ENCODE assay signal across 8 cellular contexts in the genomic region with DNA sequence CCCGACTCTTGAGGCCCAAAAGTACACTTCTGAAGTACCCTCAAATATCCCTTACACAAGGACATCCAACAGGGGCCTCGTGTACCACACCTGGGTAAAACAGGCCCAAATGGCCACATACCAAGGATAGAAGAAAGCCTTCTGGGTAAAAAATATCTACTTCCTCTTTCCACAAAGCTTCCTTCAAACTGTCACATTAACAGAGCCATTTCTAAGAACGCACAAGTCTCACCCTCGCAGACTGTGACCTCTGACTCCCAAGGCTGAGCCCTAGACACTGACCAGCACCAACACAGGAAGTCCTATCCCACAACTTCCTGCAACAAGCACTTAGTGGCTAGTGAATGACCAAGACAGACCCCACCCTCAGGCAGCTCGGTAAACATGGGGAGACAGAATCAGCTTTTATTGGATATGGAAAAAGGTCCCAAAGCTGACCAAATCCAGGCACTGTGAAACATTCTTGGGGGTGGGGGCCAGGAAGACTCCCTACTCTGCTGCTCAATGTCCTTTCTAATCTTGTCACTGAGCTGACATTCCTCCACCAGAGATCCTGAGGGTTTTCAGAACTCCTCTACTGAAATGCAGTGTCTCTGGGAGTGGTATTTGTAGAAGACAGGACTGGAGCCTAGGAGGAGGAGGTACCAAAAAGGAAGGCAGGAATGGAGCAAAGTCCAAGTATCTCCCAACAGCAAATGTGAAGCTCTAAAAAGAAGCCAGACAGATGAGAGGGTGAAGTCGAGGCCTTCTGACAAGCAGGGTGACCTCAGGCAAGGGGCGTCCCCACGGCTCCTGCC. TPM values are rescaled to one million over a fixed set of nuclear protein-coding genes. Genes with fewer than 3 reads are reported as not detected.
DNase-seq lines count a peak whose midpoint lies in the region; ATAC-seq, FAIRE-seq and TF ChIP-seq lines count a peak whose summit lies in the region.

No MANE protein-coding gene starts in this region.

- H3K4me1 Mint-ChIP-seq in stimulated activated naive CD8-positive, alpha-beta T cell treated with anti-CD3 and anti-CD28 coated beads, Interleukin-15, Interleukin-2, amounts not matched to agents 100 ng/mL and 50 ng/mL, for 24 hours (ENCODE audit: low read depth), result peaks cover 52% of the 10 kb centered on the region
- H3K4me1 Mint-ChIP-seq in stimulated activated naive CD8-positive, alpha-beta T cell treated with anti-CD3 and anti-CD28 coated beads, Interleukin-15, amount 100 ng/mL, for 72 hours, result peaks cover 52% of the 10 kb centered on the region
- H3K4me1 Mint-ChIP-seq in activated T-helper 17 cell treated with anti-CD3 and anti-CD28 coated beads, Interleukin-2, amount 50 U/mL, for 72 hours, result peaks cover 42% of the 10 kb centered on the region

- peaks cover 24% of the 10 kb centered on the region for H4K20me1 ChIP-seq in keratinocyte (ENCODE audit: control insufficient read depth, extremely low read depth, insufficient read depth, low read length)

- dilution Hi-C loops in keratinocyte (cut with MboI; ENCODE audit: extremely low pct_ligation_motif_present, low sequenced_read_pairs), result no loop called here

- H3K9me3 Mint-ChIP-seq in stimulated activated naive CD8-positive, alpha-beta T cell treated with anti-CD3 and anti-CD28 coated beads, Interleukin-15, Interleukin-2, amounts not matched to agents 100 ng/mL and 50 ng/mL, for 24 hours, result no peaks in the 10 kb centered on the region
- H3K9me3 Mint-ChIP-seq in stimulated activated naive CD8-positive, alpha-beta T cell treated with anti-CD3 and anti-CD28 coated beads, Interleukin-15, amount 100 ng/mL, for 72 hours, result no peaks in the 10 kb centered on the region
- no peaks in the 10 kb centered on the region for H3K9me3 Mint-ChIP-seq in activated T-helper 17 cell treated with anti-CD3 and anti-CD28 coated beads, Interleukin-2, amount 50 U/mL, for 72 hours

- ATAC-seq in stimulated activated naive CD8-positive, alpha-beta T cell treated with anti-CD3 and anti-CD28 coated beads, Interleukin-15, amount 100 ng/mL, for 72 hours, result no peak
- ATAC-seq in activated T-helper 17 cell treated with anti-CD3 and anti-CD28 coated beads, Interleukin-2, amount 50 U/mL, for 72 hours (replicated peaks), result no peak
- ATAC-seq in GM18868 (IDR thresholded peaks at IDR 0.05; ENCODE audit: unreplicated experiment) (no peak), HG03280 (IDR thresholded peaks at IDR 0.05; ENCODE audit: unreplicated experiment) (no peak)

- no peak overlapping the region for H3K4me3 Mint-ChIP-seq in stimulated activated naive CD8-positive, alpha-beta T cell treated with anti-CD3 and anti-CD28 coated beads, Interleukin-15, Interleukin-2, amounts not matched to agents 100 ng/mL and 50 ng/mL, for 24 hours
- no peak overlapping the region for H3K4me3 Mint-ChIP-seq in stimulated activated naive CD8-positive, alpha-beta T cell treated with anti-CD3 and anti-CD28 coated beads, Interleukin-15, amount 100 ng/mL, for 72 hours
- H3K4me3 Mint-ChIP-seq in activated T-helper 17 cell treated with anti-CD3 and anti-CD28 coated beads, Interleukin-2, amount 50 U/mL, for 72 hours, result peak overlapping the region; percentile 7

- H2AFZ ChIP-seq in keratinocyte (ENCODE audit: control insufficient read depth, low read length), result no peak overlapping the region

- H3K36me3 Mint-ChIP-seq in stimulated activated naive CD8-positive, alpha-beta T cell treated with anti-CD3 and anti-CD28 coated beads, Interleukin-15, Interleukin-2, amounts not matched to agents 100 ng/mL and 50 ng/mL, for 24 hours (ENCODE audit: low read depth), result peaks cover 32% of the 10 kb centered on the region
- peaks cover 68% of the 10 kb centered on the region for H3K36me3 Mint-ChIP-seq in activated T-helper 17 cell treated with anti-CD3 and anti-CD28 coated beads, Interleukin-2, amount 50 U/mL, for 72 hours (ENCODE audit: low read depth)

- H3K4me2 ChIP-seq in keratinocyte (ENCODE audit: control insufficient read depth, extremely low read depth, insufficient read depth, low read depth, low read length), result peak overlapping the region; percentile 75

- FAIRE-seq in keratinocyte (lab: Jason Lieb, UNC), result no peak

- H3K4me3 ChIP-seq in keratinocyte (ENCODE audit: control insufficient read depth in 2 of 3, extremely low read depth in 1 of 3, insufficient read depth in 2 of 3, low read depth in 1 of 3, low read length in 3 of 3) (no peak overlapping the region), suprapubic skin (no peak overlapping the region)

- no peak for DNase-seq in stimulated activated naive CD8-positive, alpha-beta T cell treated with anti-CD3 and anti-CD28 coated beads, Interleukin-15, amount 100 ng/mL, for 72 hours
- DNase-seq in keratinocyte (ENCODE audit: low read depth, low spot score) (no peak), suprapubic skin (ENCODE audit: low spot score in 2 of 2) (no peak), NK-92 (lab: John Stamatoyannopoulos, UW; ENCODE audit: unreplicated experiment) (no peak)

- WGBS in suprapubic skin, result 73% methylated on average over 7 of the region's 8 CpGs

- H3K4me1 ChIP-seq in keratinocyte (ENCODE audit: control insufficient read depth, extremely low read depth, insufficient read depth, low read length) (peaks cover 36% of the 10 kb centered on the region), suprapubic skin (peaks cover 79% of the 10 kb centered on the region)

- H3K27ac ChIP-seq in keratinocyte (ENCODE audit: control insufficient read depth, insufficient read depth, low read length) (peak overlapping the region; percentile 63), suprapubic skin (peak overlapping the region; percentile 82)

- no peak for TF ChIP-seq CTCF in keratinocyte (optimal IDR thresholded peaks at IDR 0.05 in 1 of 3, IDR thresholded peaks at IDR 0.05 in 1 of 3, conservative IDR thresholded peaks at IDR 0.05 in 1 of 3; ENCODE audit: extremely low read depth in 1 of 3, insufficient read depth in 2 of 3, low read length in 3 of 3)
- TF ChIP-seq CTCF in suprapubic skin (IDR thresholded peaks at IDR 0.05), result no peak

- H3K79me2 ChIP-seq in keratinocyte (ENCODE audit: control insufficient read depth, insufficient read depth, low read length), result peaks cover 82% of the 10 kb centered on the region

- H3K9me3 ChIP-seq in keratinocyte (ENCODE audit: control insufficient read depth, low read depth, low read length) (no peaks in the 10 kb centered on the region), suprapubic skin (no peaks in the 10 kb centered on the region)

- TF ChIP-seq EP300 in suprapubic skin (IDR thresholded peaks at IDR 0.05), result no peak

- no peak overlapping the region for H3K9ac ChIP-seq in keratinocyte (ENCODE audit: control insufficient read depth, extremely low read depth, insufficient read depth, low read length)

- H3K9me1 ChIP-seq in keratinocyte (ENCODE audit: control insufficient read depth, extremely low read depth, insufficient read depth, low read length), result peaks cover 9% of the 10 kb centered on the region

- H3K27me3 ChIP-seq in keratinocyte (ENCODE audit: control insufficient read depth, extremely low read depth, insufficient read depth, low read length) (no peaks in the 10 kb centered on the region), suprapubic skin (no peaks in the 10 kb centered on the region)

- TF ChIP-seq POLR2A in suprapubic skin (IDR thresholded peaks at IDR 0.05), result no peak

- H3K36me3 ChIP-seq in keratinocyte (ENCODE audit: control insufficient read depth in 2 of 2, extremely low read depth in 1 of 2, insufficient read depth in 2 of 2, low read length in 2 of 2) (peaks cover 35 to 41% of the 10 kb centered on the region in 2 experiments), suprapubic skin (peaks cover 30% of the 10 kb centered on the region)

- H3K27me3 Mint-ChIP-seq in stimulated activated naive CD8-positive, alpha-beta T cell treated with anti-CD3 and anti-CD28 coated beads, Interleukin-15, Interleukin-2, amounts not matched to agents 100 ng/mL and 50 ng/mL, for 24 hours, result no peaks in the 10 kb centered on the region
- H3K27me3 Mint-ChIP-seq in stimulated activated naive CD8-positive, alpha-beta T cell treated with anti-CD3 and anti-CD28 coated beads, Interleukin-15, amount 100 ng/mL, for 72 hours, result no peaks in the 10 kb centered on the region
- H3K27me3 Mint-ChIP-seq in activated T-helper 17 cell treated with anti-CD3 and anti-CD28 coated beads, Interleukin-2, amount 50 U/mL, for 72 hours, result no peaks in the 10 kb centered on the region

- peak overlapping the region; percentile 23 for H3K27ac Mint-ChIP-seq in stimulated activated naive CD8-positive, alpha-beta T cell treated with anti-CD3 and anti-CD28 coated beads, Interleukin-15, Interleukin-2, amounts not matched to agents 100 ng/mL and 50 ng/mL, for 24 hours
- peak overlapping the region in 1 of 2 donors; percentile 38 for H3K27ac Mint-ChIP-seq in stimulated activated naive CD8-positive, alpha-beta T cell treated with anti-CD3 and anti-CD28 coated beads, Interleukin-15, amount 100 ng/mL, for 72 hours
- H3K27ac Mint-ChIP-seq in activated T-helper 17 cell treated with anti-CD3 and anti-CD28 coated beads, Interleukin-2, amount 50 U/mL, for 72 hours, result peak overlapping the region; percentile 75

RNA-seq across cellular contexts. Expression of a gene that starts 15.9 kb away (rescaled TPM):
- total RNA-seq in activated T-helper 17 cell treated with anti-CD3 and anti-CD28 coated beads, Interleukin-2, amount 50 U/mL, for 72 hours, result 10 to 100 TPM; 50.8 to 70.6 TPM
- polyA plus RNA-seq in keratinocyte, result 84.5 to 128 TPM (median 107 TPM) in 3 replicates
- polyA plus RNA-seq in keratinocyte (2011; ENCODE audit: low read depth), result 30.5 TPM
- 101 and 133 TPM in 2 replicates for polyA plus RNA-seq in keratinocyte (2011; cell fraction: cytosol; rRNA removed)
- 140 and 149 TPM in 2 replicates for polyA plus RNA-seq in keratinocyte (2011; cell fraction: nucleus; rRNA removed)
- 31.4 and 73.7 TPM in 2 replicates for polyA plus RNA-seq in keratinocyte (2012; ENCODE audit: low replicate concordance)
- polyA minus RNA-seq in keratinocyte, result 155 to 268 TPM (median 173 TPM) in 3 replicates
- 80.2 TPM for polyA minus RNA-seq in keratinocyte (2011; cell fraction: cytosol; rRNA and poly(A)+ RNA removed)
- polyA minus RNA-seq in keratinocyte (2011; cell fraction: nucleus; rRNA and poly(A)+ RNA removed), result 127 and 165 TPM in 2 replicates
- 10 to 100 TPM; 34.7 to 56.3 (median 41.7) TPM for total RNA-seq in suprapubic skin

RNA-seq across cellular contexts. Expression of a gene that starts 16.2 kb away (rescaled TPM):
- 10 to 100 TPM; 36.4 to 42.3 TPM for total RNA-seq in activated T-helper 17 cell treated with anti-CD3 and anti-CD28 coated beads, Interleukin-2, amount 50 U/mL, for 72 hours
- 22.4 to 29.1 TPM (median 27.1 TPM) in 3 replicates for polyA plus RNA-seq in keratinocyte
- polyA plus RNA-seq in keratinocyte (2011; ENCODE audit: low read depth), result 10.6 TPM
- 18.1 and 22.7 TPM in 2 replicates for polyA plus RNA-seq in keratinocyte (2011; cell fraction: cytosol; rRNA removed)
- 58.6 and 60.0 TPM in 2 replicates for polyA plus RNA-seq in keratinocyte (2011; cell fraction: nucleus; rRNA removed)
- 13.4 and 18.3 TPM in 2 replicates for polyA plus RNA-seq in keratinocyte (2012; ENCODE audit: low replicate concordance)
- 40.6 to 54.8 TPM (median 40.8 TPM) in 3 replicates for polyA minus RNA-seq in keratinocyte
- 20.5 TPM for polyA minus RNA-seq in keratinocyte (2011; cell fraction: cytosol; rRNA and poly(A)+ RNA removed)
- 41.7 and 66.0 TPM in 2 replicates for polyA minus RNA-seq in keratinocyte (2011; cell fraction: nucleus; rRNA and poly(A)+ RNA removed)
- 10 to 100 TPM; 53.2 to 94.1 (median 61.6) TPM for total RNA-seq in suprapubic skin
